In genomic region chr15:52710050-52710709, GRCh38 we compare ENCODE assay signal across 10 cellular contexts. TPM values are rescaled to one million over a fixed set of nuclear protein-coding genes. Genes with fewer than 3 reads are reported as not detected.
DNase-seq lines count a peak whose midpoint lies in the region; ATAC-seq, FAIRE-seq and TF ChIP-seq lines count a peak whose summit lies in the region.
"Had no signal": no experiment of that assay in that cellular context is flagged by ENCODE, and none has a peak within 500 bp of the region (broad histone marks: within the 10 kb centered on the region; RNA-seq: fewer than 3 reads in every experiment).

No MANE protein-coding gene starts in this region.

- no peaks in the 10 kb centered on the region for H3K4me1 ChIP-seq in heart right ventricle

- no peak for TF ChIP-seq CTCF in heart right ventricle (IDR thresholded peaks at IDR 0.05)

- TF ChIP-seq POLR2A in GM12891 (IDR thresholded peaks at IDR 0.05; ENCODE audit: low read depth, low read length): no peak

- peak; percentile 60 for ATAC-seq in GM21447 (IDR thresholded peaks at IDR 0.05; ENCODE audit: unreplicated experiment)
- ATAC-seq in HG03280 (IDR thresholded peaks at IDR 0.05; ENCODE audit: unreplicated experiment): peak; percentile 45
- peak; percentile 95 for ATAC-seq in esophagus mucosa
- ATAC-seq in heart right ventricle: no peak

- intact Hi-C loops in heart right ventricle (cut with DNase I): no loop called here

- H3K9me3 ChIP-seq in heart right ventricle: no peaks in the 10 kb centered on the region

- no peak overlapping the region for H3K27ac ChIP-seq in heart right ventricle

- no peaks in the 10 kb centered on the region for H3K27me3 ChIP-seq in heart right ventricle

- 90 to 100% methylated on average over 1 of the region's 1 CpG for WGBS in heart right ventricle, 2 donors

- FAIRE-seq in GM12891 (lab: Jason Lieb, UNC): no peak
- FAIRE-seq in urothelium cell line (lab: Jason Lieb, UNC): no peak

- DNase-seq in GM12891 (ENCODE audit: insufficient read length, low spot score) (no peak), Ammon's horn (ENCODE audit: low spot score) (no peak), urothelium cell line (ENCODE audit: low spot score) (no peak), NCI-H1105 (lab: John Stamatoyannopoulos, UW) (no peak), heart right ventricle (no peak)
- DNase-seq: dermis blood vessel endothelial cell; stimulated activated CD4-positive, alpha-beta T cell treated with anti-CD3 and anti-CD28 coated beads, Interleukin-15, amount 100 ng/mL, for 24 hours had no signal

- no peak overlapping the region for H3K4me3 ChIP-seq in heart right ventricle

- no peaks in the 10 kb centered on the region for H3K36me3 ChIP-seq in heart right ventricle

TF ChIP-seq in GM12891, 5 proteins besides CTCF, POLR2A, EP300 and RAD21:
- TF ChIP-seq SPI1 (IDR thresholded peaks at IDR 0.05; ENCODE audit: low read depth, low read length) (peak; percentile 72; the same call in 1 of the 2 replicates), PAX5 (IDR thresholded peaks at IDR 0.05; ENCODE audit: insufficient read depth, low read length, severe bottlenecking) (no peak), POU2F2 (IDR thresholded peaks at IDR 0.05; ENCODE audit: low read depth, low read length) (no peak)

RNA-seq across cellular contexts. Expression of gene ATOSA, which starts 31.0 kb away (rescaled TPM):
- polyA plus RNA-seq in GM12891 (2012; ENCODE audit: low read depth, missing spikeins): 7.9 TPM
- total RNA-seq in esophagus mucosa: 44.1 TPM
- 10 to 100 TPM; 18.9 to 36.4 (median 30.3) TPM for total RNA-seq in heart right ventricle
- 10 to 100 TPM in 1 of 2 donors, 1 to 10 TPM in 1; 8.7 to 98.1 TPM for polyA plus RNA-seq in heart right ventricle

Comparison
In these comparisons a context has a peak if more than half of its experiments do, and no peak if none do; other contexts are left out.
1. ATAC-seq: peak in GM21447 (single experiment), HG03280 (single experiment) and esophagus mucosa (single experiment); none in heart right ventricle (0 of 8).